8 cellular contexts compared by ENCODE assay signal in the genomic region with DNA sequence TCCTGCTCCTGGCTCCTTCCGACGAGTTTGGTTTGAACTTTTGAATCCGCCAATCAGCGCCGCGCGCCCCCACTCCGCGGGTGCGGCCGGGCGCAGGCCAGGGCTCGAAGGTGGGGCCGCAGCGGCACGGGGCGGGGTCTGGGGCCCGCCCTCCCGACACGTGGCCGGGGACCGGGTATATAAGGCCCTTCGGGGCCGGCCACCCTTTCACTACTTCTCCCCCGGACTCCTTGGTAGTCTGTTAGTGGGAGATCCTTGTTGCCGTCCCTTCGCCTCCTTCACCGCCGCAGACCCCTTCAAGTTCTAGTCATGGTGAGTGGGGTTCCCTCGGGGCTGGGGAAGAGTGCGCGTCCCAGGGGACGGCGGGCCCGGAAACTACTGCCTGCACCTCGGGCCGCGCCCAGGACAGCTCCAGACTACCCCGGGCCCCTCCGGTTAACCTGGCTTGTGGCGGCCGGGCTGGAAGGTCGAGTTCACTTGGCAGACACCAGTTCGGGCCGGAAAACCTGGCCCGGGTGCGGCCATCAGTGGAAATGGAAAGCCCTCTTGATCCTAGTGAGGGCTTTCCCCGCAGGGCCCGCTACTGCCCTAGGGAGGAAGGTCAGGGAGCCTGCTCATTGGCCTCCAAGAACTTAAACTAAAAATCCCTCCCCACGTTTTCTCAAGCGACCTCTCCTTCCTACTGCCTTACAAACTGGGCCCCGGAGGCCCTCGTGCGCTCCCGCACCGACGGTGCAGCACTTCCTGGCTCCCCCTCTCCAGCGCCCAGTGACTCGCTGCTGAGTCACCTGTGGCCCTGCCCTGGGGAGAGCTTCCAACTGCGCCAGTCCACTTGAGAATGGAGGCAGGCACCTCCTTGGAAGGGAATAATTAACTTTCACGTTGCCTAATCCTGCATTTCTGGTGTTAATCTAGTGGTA. TPM values are rescaled to one million over a fixed set of nuclear protein-coding genes. Genes with fewer than 3 reads are reported as not detected.
DNase-seq lines count a peak whose midpoint lies in the region; ATAC-seq and TF ChIP-seq lines count a peak whose summit lies in the region.

A gene (plus strand): TSS at position 210 of the 920 bp plus-strand sequence. CDS start 100 bp downstream, at position 310.

- H3K36me3 ChIP-seq in kidney epithelial cell (ENCODE audit: control insufficient read depth, insufficient read depth, low read length), result no peaks in the 10 kb centered on the region

- DNase-seq in AG08396 (ENCODE audit: low spot score) (peak; percentile 99), NCI-H345 (lab: John Stamatoyannopoulos, UW) (peak; percentile 74), cerebellum (ENCODE audit: low spot score) (peak; percentile 57), kidney epithelial cell (ENCODE audit: low read depth) (peak; percentile 86)
- peak; percentile 78 for DNase-seq in activated CD4-positive, alpha-beta T cell treated with anti-CD3 and anti-CD28 coated beads for 1 hour
- peak; percentile 86 to 89 for DNase-seq in stimulated activated CD4-positive, alpha-beta T cell treated with anti-CD3 and anti-CD28 coated beads, Interleukin-15, amount 100 ng/mL, for 48 hours (ENCODE audit: low read depth in 2 of 2)

- no peaks in the 10 kb centered on the region for H3K27me3 ChIP-seq in kidney epithelial cell (ENCODE audit: control insufficient read depth, insufficient read depth, low read length)

- TF ChIP-seq CTCF in kidney epithelial cell (IDR thresholded peaks at IDR 0.05; ENCODE audit: insufficient read depth, low read length, poor library complexity, severe bottlenecking), result peak; percentile 19

- H3K4me3 ChIP-seq in kidney epithelial cell (ENCODE audit: low read depth, low read length), result peak within 1 kb of the TSS; percentile 99

- ATAC-seq in GM19023 (IDR thresholded peaks at IDR 0.05; ENCODE audit: unreplicated experiment) (peak; percentile 84), HG03196 (IDR thresholded peaks at IDR 0.05; ENCODE audit: unreplicated experiment) (peak; percentile 88)

RNA-seq across cellular contexts. Expression of the gene that starts here (rescaled TPM):
- total RNA-seq in cerebellum, result 46.1 TPM
- 544 and 682 TPM in 2 replicates for total RNA-seq in kidney epithelial cell

Comparison
In these comparisons a context has a peak if more than half of its experiments do, and no peak if none do; other contexts are left out.
1. Peak in every context shown above with its lines: DNase-seq, ATAC-seq and H3K4me3 ChIP-seq.
2. RNA of the gene that starts here (total RNA-seq): 544 to 682 TPM in kidney epithelial cell; 46.1 TPM in cerebellum (single experiment); every median in the first group is over 10 times any median in the second.